8 cellular contexts compared by ENCODE assay signal in genomic region chr17:79843475-79843916, GRCh38. TPM values are rescaled to one million over a fixed set of nuclear protein-coding genes. Genes with fewer than 3 reads are reported as not detected.
DNase-seq lines count a peak whose midpoint lies in the region; ATAC-seq and TF ChIP-seq lines count a peak whose summit lies in the region.

No MANE protein-coding gene starts in this region.

- H3K4me1 Mint-ChIP-seq in HFFc6 (ENCODE audit: low read depth) = peaks cover 8% of the 10 kb centered on the region; the same call in 1 of the 2 replicates

- H3K27me3 Mint-ChIP-seq in HFFc6 (ENCODE audit: insufficient read depth) = peaks cover 22% of the 10 kb centered on the region

- H3K4me1 ChIP-seq in iPS-15b (ENCODE audit: control insufficient read depth, insufficient read depth, low read length) = no peaks in the 10 kb centered on the region

- no peaks in the 10 kb centered on the region for H3K36me3 Mint-ChIP-seq in HFFc6 (ENCODE audit: low read depth)

- no peak for ATAC-seq in GM18858 (IDR thresholded peaks at IDR 0.05; ENCODE audit: unreplicated experiment)
- no peak for ATAC-seq in HG02970 (IDR thresholded peaks at IDR 0.05; ENCODE audit: low FRiP score, unreplicated experiment)

- peaks cover 67% of the 10 kb centered on the region for H3K27me3 ChIP-seq in iPS-15b (ENCODE audit: control insufficient read depth, insufficient read depth, low read length)

- no peak overlapping the region for H3K9ac ChIP-seq in iPS-15b (ENCODE audit: low read depth, low read length)

- H3K4me3 ChIP-seq in iPS-15b (ENCODE audit: low read depth, low read length) = peak overlapping the region; percentile 39

- H3K9me3 Mint-ChIP-seq in HFFc6 = no peaks in the 10 kb centered on the region

- DNase-seq in HFFc6 (no peak), LoVo (ENCODE audit: low spot score) (no peak), Ammon's horn (ENCODE audit: low spot score) (no peak)
- DNase-seq in activated CD8-positive, alpha-beta memory T cell treated with anti-CD3 and anti-CD28 coated beads, Interleukin-2, amount 50 U/mL, for 4 hours = peak; percentile 28
- DNase-seq in stimulated activated CD8-positive, alpha-beta memory T cell treated with anti-CD3 and anti-CD28 coated beads, Interleukin-4, amount 100 ng/mL, for 48 hours = peak; percentile 40

- no peaks in the 10 kb centered on the region for H3K36me3 ChIP-seq in iPS-15b (ENCODE audit: control insufficient read depth, insufficient read depth, low read length)

- H3K4me3 Mint-ChIP-seq in HFFc6 = peak overlapping the region; percentile 86

- TF ChIP-seq CTCF in HFFc6 (IDR thresholded peaks at IDR 0.05) = no peak

- no peak overlapping the region for H3K27ac Mint-ChIP-seq in HFFc6

- H3K9me3 ChIP-seq in iPS-15b (ENCODE audit: control insufficient read depth, insufficient read depth, low read length) = no peaks in the 10 kb centered on the region

RNA-seq across cellular contexts. Expression of gene CBX4, which starts 4.3 kb away (rescaled TPM):
- total RNA-seq in HFFc6 (2021; fragmentation: NEBNext Ultra II Directional; extraction: Animal tissue kit (Norgen Biotek cat#: 25700)) = 10 to 100 TPM; 18.2 to 20.2 (median 19.3) TPM

RNA-seq across cellular contexts. Expression of gene CBX8, which starts 46.6 kb away (rescaled TPM):
- total RNA-seq in HFFc6 (2021; fragmentation: NEBNext Ultra II Directional; extraction: Animal tissue kit (Norgen Biotek cat#: 25700)) = 10 to 100 TPM in 1 of 6 experiments, 1 to 10 TPM in 5; 6.0 to 10.6 (median 8.1) TPM

Comparison
In these comparisons a context has a peak if more than half of its experiments do, and no peak if none do; other contexts are left out.
1. DNase-seq: peak in activated CD8-positive, alpha-beta memory T cell treated with anti-CD3 and anti-CD28 coated beads, Interleukin-2, amount 50 U/mL, for 4 hours (single experiment) and stimulated activated CD8-positive, alpha-beta memory T cell treated with anti-CD3 and anti-CD28 coated beads, Interleukin-4, amount 100 ng/mL, for 48 hours (single experiment); none in HFFc6 (single experiment), LoVo (single experiment) and Ammon's horn (single experiment).